15 cellular contexts compared by ENCODE assay signal in the genomic region with DNA sequence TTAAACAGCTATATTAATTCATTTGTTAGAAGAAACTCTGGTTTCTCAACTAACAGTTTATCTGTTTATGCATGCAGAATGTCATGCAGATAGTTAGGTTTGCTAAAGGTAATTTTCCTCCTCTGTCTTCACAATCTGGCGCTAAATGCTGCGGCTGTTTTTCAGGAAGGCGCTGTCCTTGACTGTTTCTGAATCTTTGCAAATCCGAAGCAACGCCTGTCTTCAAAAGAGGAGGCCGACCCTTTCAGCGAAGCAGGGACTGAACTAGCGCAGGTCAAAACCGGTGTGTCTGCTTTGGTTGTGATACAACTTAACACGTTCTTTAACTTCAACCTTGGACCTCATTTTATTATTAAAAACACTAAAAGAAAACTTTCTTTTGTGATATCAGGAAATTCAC.
"Had no signal": no experiment of that assay in that cellular context is flagged by ENCODE, and none has a peak within 500 bp of the region (broad histone marks: within the 10 kb centered on the region; RNA-seq: fewer than 3 reads in every experiment).

No MANE protein-coding gene starts in this region.

- H3K4me3 ChIP-seq: gastrocnemius medialis, right atrium auricular region had no signal

- H3K9me3 Mint-ChIP-seq: memory B cell had no signal

- H3K27me3 Mint-ChIP-seq: activated naive CD8-positive, alpha-beta T cell treated with anti-CD3 and anti-CD28 coated beads, Interleukin-2, amount 50 U/mL, for 24 hours had no signal

- H3K27ac Mint-ChIP-seq: activated naive CD4-positive, alpha-beta T cell treated with anti-CD3 and anti-CD28 coated beads for 36 hours; activated naive CD8-positive, alpha-beta T cell treated with anti-CD3 and anti-CD28 coated beads, Interleukin-2, amount 50 U/mL, for 24 hours; activated T-helper 2 cell treated with anti-CD3 and anti-CD28 coated beads, Interferon-gamma antibody, Interleukin-2, Interleukin-4, amounts not matched to agents 10 μg/mL and 5 μg/mL and 100 μg/mL, durations not matched to agents 14 hours and 24 hours and 36 hours; memory B cell; naive thymus-derived CD8-positive, alpha-beta T cell had no signal

- H3K4me3 Mint-ChIP-seq: activated naive CD4-positive, alpha-beta T cell treated with anti-CD3 and anti-CD28 coated beads for 36 hours; activated naive CD8-positive, alpha-beta T cell treated with anti-CD3 and anti-CD28 coated beads, Interleukin-2, amount 50 U/mL, for 24 hours; memory B cell; naive thymus-derived CD8-positive, alpha-beta T cell had no signal

- H3K27me3 ChIP-seq: gastrocnemius medialis, right atrium auricular region had no signal

- H3K36me3 ChIP-seq: gastrocnemius medialis, right atrium auricular region had no signal

- H3K36me3 Mint-ChIP-seq: memory B cell; naive thymus-derived CD8-positive, alpha-beta T cell had no signal

- H3K9me3 ChIP-seq: gastrocnemius medialis, right atrium auricular region had no signal

- ATAC-seq: activated naive CD8-positive, alpha-beta T cell treated with anti-CD3 and anti-CD28 coated beads, Interleukin-2, amount 50 U/mL, for 24 hours; naive thymus-derived CD8-positive, alpha-beta T cell had no signal

- H3K4me1 Mint-ChIP-seq: activated naive CD8-positive, alpha-beta T cell treated with anti-CD3 and anti-CD28 coated beads, Interleukin-2, amount 50 U/mL, for 24 hours; memory B cell; naive thymus-derived CD8-positive, alpha-beta T cell had no signal

- FAIRE-seq: small intestine had no signal

- DNase-seq: activated CD4-positive, CD25-positive, alpha-beta regulatory T cell treated with anti-CD3 and anti-CD28 coated beads, Interleukin-2, amount 50 U/mL, for 72 hours; activated naive CD4-positive, alpha-beta T cell treated with anti-CD3 and anti-CD28 coated beads for 36 hours; activated naive CD8-positive, alpha-beta T cell treated with anti-CD3 and anti-CD28 coated beads, Interleukin-2, amount 50 U/mL, for 24 hours; activated T-cell treated with anti-CD3 and anti-CD28 coated beads for 4 hours; erythroblast; islet precursor cell; naive thymus-derived CD8-positive, alpha-beta T cell; small intestine; stimulated activated CD4-positive, alpha-beta T cell treated with anti-CD3 and anti-CD28 coated beads, Interleukin-4, amount 100 ng/mL, for 4 hours; stimulated activated CD8-positive, alpha-beta memory T cell treated with anti-CD3 and anti-CD28 coated beads, Interleukin-4, amount 100 ng/mL, for 48 hours; stimulated activated naive CD4-positive, alpha-beta T cell treated with Interleukin-2 at 50 U/mL for 16 hours had no signal
